Comparison of ENCODE assay signal across 24 cellular contexts in genomic region chr7:27605283-27605682, GRCh38. TPM values are rescaled to one million over a fixed set of nuclear protein-coding genes. Genes with fewer than 3 reads are reported as not detected.
DNase-seq lines count a peak whose midpoint lies in the region; ATAC-seq and TF ChIP-seq lines count a peak whose summit lies in the region.
"Had no signal": no experiment of that assay in that cellular context is flagged by ENCODE, and none has a peak within 500 bp of the region (broad histone marks: within the 10 kb centered on the region; RNA-seq: fewer than 3 reads in every experiment).

No MANE protein-coding gene starts in this region.

- intact Hi-C loops in CD14-positive monocyte (cut with micrococcal nuclease) (no loop called here), left ventricle myocardium superior (cut with micrococcal nuclease) (no loop called here)

- H3K9ac ChIP-seq in fibroblast of lung (ENCODE audit: insufficient read depth, low read length) (no peak overlapping the region), smooth muscle cell (ENCODE audit: low read depth) (no peak overlapping the region)

- H3K9me3 ChIP-seq in RWPE2 (ENCODE audit: severe bottlenecking), result no peaks in the 10 kb centered on the region
- H3K9me3 ChIP-seq in fibroblast of lung (ENCODE audit: control insufficient read depth, insufficient read depth, low read depth, low read length), result no peaks in the 10 kb centered on the region
- H3K9me3 ChIP-seq in smooth muscle cell (replicated peaks; ENCODE audit: low read depth), result no peaks in the 10 kb centered on the region
- H3K9me3 ChIP-seq: ascending aorta, Caco-2 had no signal

- H3K4me3 ChIP-seq in RWPE2 (ENCODE audit: severe bottlenecking), result no peak overlapping the region
- H3K4me3 ChIP-seq in fibroblast of lung (replicated peaks in 1 of 4; ENCODE audit: control extremely low read depth in 1 of 4, insufficient read depth in 1 of 4, low read depth in 3 of 4, low read length in 4 of 4), result no peak overlapping the region
- peak overlapping the region; percentile 44 for H3K4me3 ChIP-seq in smooth muscle cell
- H3K4me3 ChIP-seq: ascending aorta, skin epidermis had no signal

- H3K27ac Mint-ChIP-seq in HFFc6 (peak overlapping the region; percentile 85), CD14-positive monocyte (no peak overlapping the region)
- H3K27ac Mint-ChIP-seq: activated B cell treated with CpG ODN at 0.5 μM for 24 hours; activated CD4-positive, alpha-beta memory T cell treated with anti-CD3 and anti-CD28 coated beads, Interleukin-2, amount 10 ng/mL, durations not matched to agents 7 days and 5 days; B cell; IgD-negative memory B cell; stimulated activated naive CD8-positive, alpha-beta T cell treated with anti-CD3 and anti-CD28 coated beads, Interleukin-15, Interleukin-2, amounts not matched to agents 100 ng/mL and 50 ng/mL, for 24 hours; T-helper 1 cell treated with Interleukin-12 subunit alpha and Interleukin-12 subunit beta and Interleukin-4 antibody, amounts not matched to agents 30 μg/mL and 1 μg/mL, for 36 hours had no signal

- H3K27me3 ChIP-seq in RWPE2 (ENCODE audit: insufficient read depth, poor library complexity, severe bottlenecking) (no peaks in the 10 kb centered on the region), fibroblast of lung (ENCODE audit: control insufficient read depth, insufficient read depth, low read length) (no peaks in the 10 kb centered on the region), smooth muscle cell (ENCODE audit: low read depth) (no peaks in the 10 kb centered on the region)
- H3K27me3 ChIP-seq: ascending aorta had no signal

- H3K27me3 Mint-ChIP-seq in HFFc6 (ENCODE audit: insufficient read depth) (no peaks in the 10 kb centered on the region), CD14-positive monocyte (ENCODE audit: low read depth in 3 of 3) (no peaks in the 10 kb centered on the region)
- H3K27me3 Mint-ChIP-seq: activated B cell treated with CpG ODN at 0.5 μM for 24 hours; activated CD4-positive, alpha-beta memory T cell treated with anti-CD3 and anti-CD28 coated beads, Interleukin-2, amount 10 ng/mL, durations not matched to agents 7 days and 5 days; B cell; IgD-negative memory B cell; stimulated activated naive CD8-positive, alpha-beta T cell treated with anti-CD3 and anti-CD28 coated beads, Interleukin-15, Interleukin-2, amounts not matched to agents 100 ng/mL and 50 ng/mL, for 24 hours had no signal

- H3K79me2 ChIP-seq in fibroblast of lung (ENCODE audit: control insufficient read depth, insufficient read depth, low read length) (no peaks in the 10 kb centered on the region), smooth muscle cell (ENCODE audit: low read depth) (peaks cover 29% of the 10 kb centered on the region)

- peaks cover 66% of the 10 kb centered on the region for H3K4me1 Mint-ChIP-seq in HFFc6 (ENCODE audit: low read depth)
- H3K4me1 Mint-ChIP-seq in CD14-positive monocyte, result no peaks in the 10 kb centered on the region
- H3K4me1 Mint-ChIP-seq: activated B cell treated with CpG ODN at 0.5 μM for 24 hours; activated CD4-positive, alpha-beta memory T cell treated with anti-CD3 and anti-CD28 coated beads, Interleukin-2, amount 10 ng/mL, durations not matched to agents 7 days and 5 days; B cell had no signal

- ATAC-seq in RWPE2 (ENCODE audit: low read depth) (no peak), GM21390 (IDR thresholded peaks at IDR 0.05; ENCODE audit: unreplicated experiment) (no peak), left ventricle myocardium superior (no peak)

- H4K20me1 ChIP-seq in fibroblast of lung (ENCODE audit: control insufficient read depth, extremely low read depth, insufficient read depth, low read length) (no peaks in the 10 kb centered on the region), smooth muscle cell (ENCODE audit: low read depth) (no peaks in the 10 kb centered on the region)

- H3K36me3 Mint-ChIP-seq in HFFc6 (ENCODE audit: low read depth) (peaks cover under 1% of the 10 kb centered on the region; the same call in 1 of the 2 replicates), CD14-positive monocyte (peaks cover 0 to 6% of the 10 kb centered on the region in 2 donors)

- H3K4me2 ChIP-seq in fibroblast of lung (ENCODE audit: extremely low read depth, insufficient read depth, low read length) (peak overlapping the region; percentile 60), smooth muscle cell (peak overlapping the region; percentile 44)

- peaks cover 43% of the 10 kb centered on the region for H3K4me1 ChIP-seq in RWPE2 (ENCODE audit: insufficient read depth, poor library complexity, severe bottlenecking)
- peaks cover 2% of the 10 kb centered on the region for H3K4me1 ChIP-seq in fibroblast of lung (ENCODE audit: control insufficient read depth, extremely low read depth, insufficient read depth, low read length)
- H3K4me1 ChIP-seq in smooth muscle cell (ENCODE audit: low read depth), result peaks cover 56% of the 10 kb centered on the region
- H3K4me1 ChIP-seq: ascending aorta had no signal

- DNase-seq in HFFc6, result no peak
- DNase-seq in RWPE2 (ENCODE audit: low spot score), result no peak
- no peak for DNase-seq in fibroblast of lung (ENCODE audit: low read depth in 2 of 2)
- no peak for DNase-seq in smooth muscle cell (lab: John Stamatoyannopoulos, UW; ENCODE audit: unreplicated experiment)
- DNase-seq in CD14-positive monocyte (ENCODE audit: low spot score), result no peak
- no peak for DNase-seq in left ventricle myocardium superior
- no peak for DNase-seq in GOT3 (lab: John Stamatoyannopoulos, UW)
- DNase-seq: activated B cell treated with CpG ODN at 0.5 μM for 24 hours; activated CD4-positive, alpha-beta memory T cell treated with anti-CD3 and anti-CD28 coated beads, Interleukin-2, amount 10 ng/mL, durations not matched to agents 7 days and 5 days; activated naive CD4-positive, alpha-beta T cell treated with Interleukin-2 at 50 U/mL for 16 hours; activated T-cell treated with anti-CD3 and anti-CD28 coated beads, Interleukin-2, amount 50 U/mL, for 1 hour; effector memory CD4-positive, alpha-beta T cell; hippocampal formation; NCI-H187; stimulated activated CD4-positive, alpha-beta T cell treated with anti-CD3 and anti-CD28 coated beads, Interleukin-2, amount 100 ng/mL, for 48 hours had no signal

- TF ChIP-seq CTCF in HFFc6 (IDR thresholded peaks at IDR 0.05) (no peak), RWPE2 (IDR thresholded peaks at IDR 0.05; ENCODE audit: poor library complexity, severe bottlenecking) (no peak), fibroblast of lung (conservative IDR thresholded peaks at IDR 0.05 in 1 of 2, IDR thresholded peaks at IDR 0.05 in 1 of 2; ENCODE audit: low read depth in 1 of 2, low read length in 2 of 2) (no peak), smooth muscle cell (IDR thresholded peaks at IDR 0.05; ENCODE audit: borderline replicate concordance, insufficient read depth, poor library complexity, severe bottlenecking) (no peak), CD14-positive monocyte (IDR thresholded peaks at IDR 0.05) (no peak)

- H3K9me3 Mint-ChIP-seq in HFFc6, result no peaks in the 10 kb centered on the region
- no peaks in the 10 kb centered on the region for H3K9me3 Mint-ChIP-seq in CD14-positive monocyte
- H3K9me3 Mint-ChIP-seq: activated B cell treated with CpG ODN at 0.5 μM for 24 hours; activated CD4-positive, alpha-beta memory T cell treated with anti-CD3 and anti-CD28 coated beads, Interleukin-2, amount 10 ng/mL, durations not matched to agents 7 days and 5 days; IgD-negative memory B cell; nephron; stimulated activated naive CD8-positive, alpha-beta T cell treated with anti-CD3 and anti-CD28 coated beads, Interleukin-15, Interleukin-2, amounts not matched to agents 100 ng/mL and 50 ng/mL, for 24 hours; T-helper 1 cell treated with Interleukin-12 subunit alpha and Interleukin-12 subunit beta and Interleukin-4 antibody, amounts not matched to agents 30 μg/mL and 1 μg/mL, for 36 hours had no signal

- H3K4me3 Mint-ChIP-seq in HFFc6 (peak overlapping the region; percentile 78), CD14-positive monocyte (no peak overlapping the region)
- H3K4me3 Mint-ChIP-seq: activated B cell treated with CpG ODN at 0.5 μM for 24 hours; activated CD4-positive, alpha-beta memory T cell treated with anti-CD3 and anti-CD28 coated beads, Interleukin-2, amount 10 ng/mL, durations not matched to agents 7 days and 5 days; B cell; IgD-negative memory B cell; nephron; stimulated activated naive CD8-positive, alpha-beta T cell treated with anti-CD3 and anti-CD28 coated beads, Interleukin-15, Interleukin-2, amounts not matched to agents 100 ng/mL and 50 ng/mL, for 24 hours; T-helper 1 cell treated with Interleukin-12 subunit alpha and Interleukin-12 subunit beta and Interleukin-4 antibody, amounts not matched to agents 30 μg/mL and 1 μg/mL, for 36 hours had no signal

- H2AFZ ChIP-seq in fibroblast of lung (ENCODE audit: low read length) (no peak overlapping the region), smooth muscle cell (ENCODE audit: low read depth) (no peak overlapping the region)

- H3K27ac ChIP-seq in RWPE2 (ENCODE audit: poor library complexity, severe bottlenecking), result peak overlapping the region; percentile 69
- no peak overlapping the region for H3K27ac ChIP-seq in fibroblast of lung (ENCODE audit: insufficient read depth, low read length)
- no peak overlapping the region for H3K27ac ChIP-seq in smooth muscle cell (ENCODE audit: low read depth)
- H3K27ac ChIP-seq: ascending aorta, skin epidermis had no signal

- WGBS in smooth muscle cell (ENCODE audit: low lambda C conversion rate), result 54% methylated on average over 2 of the region's 2 CpGs

- H3F3A ChIP-seq in smooth muscle cell (ENCODE audit: low read depth), result peaks cover 5% of the 10 kb centered on the region

- H3K36me3 ChIP-seq in RWPE2 (ENCODE audit: low read depth) (0 out of 2 replicates have a peak, but pooled peaks cover 4% of the 10 kb centered on the region), fibroblast of lung (ENCODE audit: control insufficient read depth, insufficient read depth, low read length) (no peaks in the 10 kb centered on the region), smooth muscle cell (ENCODE audit: low read depth) (no peaks in the 10 kb centered on the region)
- H3K36me3 ChIP-seq: ascending aorta had no signal

RNA-seq across cellular contexts. Expression of gene HIBADH, which starts 57.4 kb away (rescaled TPM):
- total RNA-seq in HFFc6 (2021; fragmentation: NEBNext Ultra II Directional; extraction: Animal tissue kit (Norgen Biotek cat#: 25700)), result 10 to 100 TPM; 43.6 to 55.6 (median 47.3) TPM
- total RNA-seq in fibroblast of lung (69.3 and 88.7 TPM in 2 replicates), smooth muscle cell (16.1 and 25.7 TPM in 2 replicates), left ventricle myocardium superior (109 TPM)
- polyA plus RNA-seq in fibroblast of lung (91.0 and 96.0 TPM in 2 replicates), smooth muscle cell (24.4 and 25.5 TPM in 2 replicates), CD14-positive monocyte (10 to 100 TPM; 26.5 to 29.1 TPM)
- 46.1 and 48.8 TPM in 2 replicates for polyA plus RNA-seq in fibroblast of lung (2012)
- polyA minus RNA-seq in fibroblast of lung (ENCODE audit: low replicate concordance), result 25.8 and 32.7 TPM in 2 replicates
